17 cellular contexts compared by ENCODE assay signal in the genomic region with DNA sequence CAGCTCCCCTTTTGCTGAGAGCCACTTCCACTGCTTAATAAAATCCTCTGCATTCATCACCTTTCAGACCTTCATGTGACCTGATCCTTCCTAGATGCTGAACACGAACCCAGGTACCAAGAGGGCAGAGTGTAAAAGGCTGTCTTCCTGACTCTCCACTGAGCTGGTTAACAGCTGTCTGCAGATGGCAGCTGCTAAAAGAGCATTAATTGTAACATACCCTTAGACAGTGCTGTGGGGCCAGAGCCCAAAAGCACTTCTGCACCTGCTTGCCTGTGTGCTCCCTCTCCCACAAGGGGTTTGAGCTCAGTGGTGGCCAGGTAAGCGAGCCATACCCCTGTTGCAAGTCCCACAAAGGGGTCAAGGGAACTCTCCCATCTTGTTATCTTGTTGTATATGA.
DNase-seq lines count a peak whose midpoint lies in the region; TF ChIP-seq lines count a peak whose summit lies in the region.
"Had no signal": no experiment of that assay in that cellular context is flagged by ENCODE, and none has a peak within 500 bp of the region (broad histone marks: within the 10 kb centered on the region; RNA-seq: fewer than 3 reads in every experiment).

No MANE protein-coding gene starts in this region.

- H3K4me1 Mint-ChIP-seq in glutamatergic neuron (ENCODE audit: low read depth, unreplicated experiment), result peaks cover 8% of the 10 kb centered on the region

- H3K27me3 Mint-ChIP-seq in glutamatergic neuron (ENCODE audit: unreplicated experiment), result no peaks in the 10 kb centered on the region

- intact Hi-C loops in OCI-LY7 (cut with micrococcal nuclease; ENCODE audit: unreplicated experiment), result loop anchor here (2.0 kb wide), 1 partner anchor 416 kb away; no protein-coding TSS in a partner anchor

- peak overlapping the region; percentile 88 for H3K4me2 ChIP-seq in OCI-LY7 (ENCODE audit: low read length)

- H3K9me3 ChIP-seq in OCI-LY7 (ENCODE audit: low read length), result no peaks in the 10 kb centered on the region
- H3K9me3 ChIP-seq: BE2C had no signal

- H3K36me3 ChIP-seq in OCI-LY7 (ENCODE audit: insufficient read depth, low read length), result peaks cover 19% of the 10 kb centered on the region; the same call in 1 of the 2 replicates
- H3K36me3 ChIP-seq: BE2C had no signal

- TF ChIP-seq CTCF in OCI-LY7 (conservative IDR thresholded peaks at IDR 0.05; ENCODE audit: low read length), result no peak
- no peak for TF ChIP-seq CTCF in glutamatergic neuron (IDR thresholded peaks at IDR 0.05; ENCODE audit: partially characterized antibody, unreplicated experiment)

- H3K27ac Mint-ChIP-seq in glutamatergic neuron (ENCODE audit: unreplicated experiment), result no peak overlapping the region

- POLR2A ChIA-PET in OCI-LY7 (lab: Charles Lee), result interaction anchor here (0.9 to 8.9 kb wide), 21 partner anchors 12 to 370 kb away, joined by 3 to 130 read pairs (median 6); no protein-coding TSS in a partner anchor

- peaks cover 64% of the 10 kb centered on the region for H3K79me2 ChIP-seq in OCI-LY7 (ENCODE audit: insufficient read depth, low read depth, low read length)

- CTCF ChIA-PET in OCI-LY7 (lab: Charles Lee; ENCODE audit: unreplicated experiment), result interaction anchor here (1.3 to 1.4 kb wide), 2 partner anchors 14 to 50 kb away, joined by 4 read pairs; no protein-coding TSS in a partner anchor

- no peaks in the 10 kb centered on the region for H3K9me3 Mint-ChIP-seq in glutamatergic neuron (ENCODE audit: unreplicated experiment)

- peak; percentile 13 to 65 for DNase-seq in NCI-H524 (lab: John Stamatoyannopoulos, UW)
- no peak for DNase-seq in NCI-H524 treated with DMSO at 0.1 percent for 48 hours (lab: John Stamatoyannopoulos, UW)
- DNase-seq in NAMALWA (ENCODE audit: low spot score), result peak; percentile 58
- DNase-seq in OCI-LY7 (ENCODE audit: low spot score), result peak; percentile 88
- DNase-seq in HCEC 1CT, result no peak
- no peak for DNase-seq in NCI-H1417 treated with DMSO at 0.1 percent for 48 hours (lab: John Stamatoyannopoulos, UW)
- DNase-seq in glutamatergic neuron, result no peak
- DNase-seq: BE2C, DMS79 treated with DMSO at 0.1 percent for 48 hours, Karpas-422, MV-4-11, NCI-H1694 treated with DMSO at 0.1 percent for 48 hours, NCI-H345, NCI-H69, Right ventricle myocardium superior, T-helper 9 cell had no signal

- peak overlapping the region; percentile 89 for H3K4me3 ChIP-seq in OCI-LY7 (ENCODE audit: low read depth, low read length, poor library complexity, severe bottlenecking)
- H3K4me3 ChIP-seq: GM12878 had no signal

- no TSS peak for BruUV-seq in OCI-LY7 (replicated peaks; lab: Mats Ljungman, UMichigan)

- no peak overlapping the region for H3K4me3 Mint-ChIP-seq in glutamatergic neuron (ENCODE audit: unreplicated experiment)

- peaks cover 60% of the 10 kb centered on the region for H3K4me1 ChIP-seq in OCI-LY7 (ENCODE audit: insufficient read depth, low read length, poor library complexity, severe bottlenecking)
- H3K4me1 ChIP-seq: BE2C had no signal

- peak overlapping the region; percentile 5; the same call in 1 of the 2 replicates for H2AFZ ChIP-seq in OCI-LY7 (ENCODE audit: low read length)

- no peaks in the 10 kb centered on the region for H3K36me3 Mint-ChIP-seq in glutamatergic neuron (ENCODE audit: unreplicated experiment)

- H4K20me1 ChIP-seq in OCI-LY7 (ENCODE audit: insufficient read depth, low read length), result no peaks in the 10 kb centered on the region

- H3K9me2 ChIP-seq in OCI-LY7 (ENCODE audit: insufficient read depth, low read length), result no peaks in the 10 kb centered on the region

- peak overlapping the region; percentile 99 for H3K27ac ChIP-seq in OCI-LY7 (ENCODE audit: low read depth, low read length, poor library complexity, severe bottlenecking)

Comparison
In these comparisons a context has a peak if more than half of its experiments do, and no peak if none do; other contexts are left out.
1. DNase-seq: peak in NCI-H524 (2 of 2), NAMALWA (single experiment) and OCI-LY7 (single experiment); none in NCI-H524 treated with DMSO at 0.1 percent for 48 hours (single experiment), HCEC 1CT (single experiment), NCI-H1417 treated with DMSO at 0.1 percent for 48 hours (single experiment) and glutamatergic neuron (single experiment).